ENCODE assay signal across 21 cellular contexts in the genomic region with DNA sequence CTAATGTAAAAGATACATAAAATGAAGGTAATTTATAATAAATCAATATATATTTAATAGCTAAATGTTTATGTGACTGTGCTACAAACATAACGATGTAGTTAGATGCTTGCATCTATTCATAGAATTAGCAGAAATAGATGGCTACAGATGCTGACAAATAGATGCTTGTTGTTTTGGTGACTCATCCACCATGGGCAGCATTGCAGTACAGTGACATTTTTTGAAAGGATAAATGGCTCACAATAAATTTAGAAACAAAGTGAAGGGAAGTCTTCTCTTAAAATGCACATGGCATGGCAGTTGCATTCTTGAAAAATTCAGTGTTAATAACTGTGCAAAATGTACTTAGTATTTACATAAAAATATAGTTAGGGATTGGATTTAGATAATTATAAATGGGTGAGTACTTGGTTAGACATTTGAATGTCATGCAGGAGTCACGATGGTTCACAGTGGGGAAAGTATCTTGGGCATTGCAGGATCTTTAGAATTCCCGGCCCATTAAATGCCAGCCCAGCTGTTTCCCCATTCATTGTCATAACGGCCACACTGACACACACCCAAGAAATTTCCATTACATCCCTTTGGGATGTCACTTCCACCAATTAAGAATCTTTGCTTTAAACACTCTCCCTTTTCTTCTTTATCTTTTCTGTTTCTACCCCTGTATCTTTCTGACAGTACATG.
DNase-seq lines count a peak whose midpoint lies in the region; ATAC-seq lines count a peak whose summit lies in the region.
"Had no signal": no experiment of that assay in that cellular context is flagged by ENCODE, and none has a peak within 500 bp of the region (broad histone marks: within the 10 kb centered on the region; RNA-seq: fewer than 3 reads in every experiment).

No MANE protein-coding gene starts in this region.

- in situ Hi-C loops in SK-MEL-5 (cut with HindIII; ENCODE audit: low pct_unique_long_range_greater_than_20kb, low sequenced_read_pairs): no loop called here

- peak; percentile 38 for DNase-seq in A172 (ENCODE audit: low spot score)
- peak; percentile 66 for DNase-seq in HCEC 1CT
- peak; percentile 82 for DNase-seq in SK-MEL-5 (ENCODE audit: low read depth, low spot score)
- DNase-seq in foreskin melanocyte: peak; percentile 86
- DNase-seq in H4 (ENCODE audit: low spot score): no peak
- DNase-seq in NCI-H1092 (lab: John Stamatoyannopoulos, UW): no peak
- DNase-seq in SK-N-DZ (ENCODE audit: low spot score): no peak
- DNase-seq: activated CD4-positive, alpha-beta T cell treated with anti-CD3 and anti-CD28 coated beads for 36 hours; activated CD8-positive, alpha-beta memory T cell treated with anti-CD3 and anti-CD28 coated beads for 24 hours; activated gamma-delta T cell treated with Interleukin-2 at 50 U/mL for 16 hours; activated T-cell treated with anti-CD3 and anti-CD28 coated beads, Interleukin-2, amount 50 U/mL, for 1 hour; heart left ventricle; left cardiac atrium; naive B cell; NCI-H524 treated with DMSO at 0.1 percent for 48 hours; NK-92 treated with Interleukin-12 subunit alpha and Interleukin-12 subunit beta, amount 100 ng/mL, for 24 hours; PC-9; stimulated activated CD4-positive, alpha-beta T cell treated with anti-CD3 and anti-CD28 coated beads, Interleukin-4, amount 100 ng/mL, for 4 hours; stimulated activated naive CD4-positive, alpha-beta T cell had no signal

- no peak for ATAC-seq in GM18520 (IDR thresholded peaks at IDR 0.05; ENCODE audit: unreplicated experiment)
- ATAC-seq: activated CD4-positive, alpha-beta T cell treated with anti-CD3 and anti-CD28 coated beads for 36 hours; heart left ventricle; K562; left cardiac atrium had no signal

Comparison
In these comparisons a context has a peak if more than half of its experiments do, and no peak if none do; other contexts are left out.
1. DNase-seq: peak in A172 (single experiment), HCEC 1CT (single experiment), SK-MEL-5 (single experiment) and foreskin melanocyte (single experiment); none in H4 (single experiment), NCI-H1092 (single experiment) and SK-N-DZ (single experiment).